19 cellular contexts compared by ENCODE assay signal in genomic region chr1:153030895-153031294, GRCh38. TPM values are rescaled to one million over a fixed set of nuclear protein-coding genes. Genes with fewer than 3 reads are reported as not detected.
"Had no signal": no experiment of that assay in that cellular context is flagged by ENCODE, and none has a peak within 500 bp of the region (broad histone marks: within the 10 kb centered on the region; RNA-seq: fewer than 3 reads in every experiment).

SPRR1B (plus strand) TSS chr1:153031203; CDS start chr1:153032346, 1,143 bp downstream.

- H3K4me1 ChIP-seq: colonic mucosa, tibial nerve had no signal

- H3K36me3 ChIP-seq: colonic mucosa, tibial nerve had no signal

- H3K27ac ChIP-seq: colonic mucosa, tibial nerve had no signal

- DNase-seq: activated B cell treated with CpG ODN at 0.5 μM for 24 hours; activated CD4-positive, alpha-beta T cell treated with anti-CD3 and anti-CD28 coated beads for 48 hours; activated CD8-positive, alpha-beta memory T cell treated with anti-CD3 and anti-CD28 coated beads, Interleukin-2, amount 50 U/mL, for 48 hours; activated gamma-delta T cell; activated T-cell treated with anti-CD3 and anti-CD28 coated beads, Interleukin-2, amount 50 U/mL, for 72 hours; caudate nucleus; colonic mucosa; foreskin melanocyte; stimulated activated CD4-positive, alpha-beta T cell treated with anti-CD3 and anti-CD28 coated beads, Interleukin-2, amount 100 ng/mL, for 48 hours; stimulated activated naive B cell treated with anti-CD40 and anti-IgM and Interleukin-4, amounts not matched to agents 10 μg/mL and 1 μg/mL and 100 μg/mL, for 72 hours; T-helper 2 cell had no signal

- H3K27me3 ChIP-seq: colonic mucosa, tibial nerve had no signal

- FAIRE-seq: endometrium, TTC549 had no signal

- H3K9me3 ChIP-seq: colonic mucosa had no signal

- H3K4me3 ChIP-seq: colonic mucosa, lung, tibial nerve had no signal

- ATAC-seq: activated naive CD4-positive, alpha-beta T cell treated with anti-CD3 and anti-CD28 coated beads, Interleukin-2, amount 50 U/mL, for 72 hours; activated T-cell treated with anti-CD3 and anti-CD28 coated beads, Interleukin-2, amount 50 U/mL, for 72 hours; stimulated activated naive B cell treated with anti-CD40 and anti-IgM and Interleukin-4, amounts not matched to agents 10 μg/mL and 1 μg/mL and 100 μg/mL, for 72 hours had no signal

RNA-seq across cellular contexts. Expression of gene SPRR1B, which starts in this region (rescaled TPM):
- total RNA-seq: activated B cell treated with CpG ODN at 0.5 μM for 24 hours; activated naive CD4-positive, alpha-beta T cell treated with anti-CD3 and anti-CD28 coated beads, Interleukin-2, amount 50 U/mL, for 72 hours; activated T-cell treated with anti-CD3 and anti-CD28 coated beads, Interleukin-2, amount 50 U/mL, for 72 hours; colonic mucosa; lung; neural crest cell; osteocyte; pulmonary artery endothelial cell; tibial nerve had no signal
